ENCODE assay signal across 8 cellular contexts in genomic region chr2:46294185-46294836, GRCh38. TPM values are rescaled to one million over a fixed set of nuclear protein-coding genes. Genes with fewer than 3 reads are reported as not detected.
DNase-seq lines count a peak whose midpoint lies in the region; ATAC-seq and TF ChIP-seq lines count a peak whose summit lies in the region.

No MANE protein-coding gene starts in this region.

- no peaks in the 10 kb centered on the region for H3K27me3 ChIP-seq in esophagus muscularis mucosa
- no peaks in the 10 kb centered on the region for H3K27me3 ChIP-seq in uterus

- TF ChIP-seq CTCF in RWPE1 (conservative IDR thresholded peaks at IDR 0.05; ENCODE audit: low read depth) (peak; percentile 29), esophagus muscularis mucosa (IDR thresholded peaks at IDR 0.05) (peak; percentile 15 to 45 (median 30)), uterus (IDR thresholded peaks at IDR 0.05) (peak in 3 of 4 experiments; percentile 30 to 48 (median 38))

- WGBS in esophagus muscularis mucosa = 60% methylated on average over 7 of the region's 7 CpGs

- TF ChIP-seq POLR2A in esophagus muscularis mucosa (IDR thresholded peaks at IDR 0.05; ENCODE audit: low read depth) (no peak), uterus (IDR thresholded peaks at IDR 0.05) (no peak)

- H3K4me3 ChIP-seq in esophagus muscularis mucosa (no peak overlapping the region), uterus (no peak overlapping the region)

- no peaks in the 10 kb centered on the region for H3K9me3 ChIP-seq in esophagus muscularis mucosa
- no peaks in the 10 kb centered on the region for H3K9me3 ChIP-seq in uterus

- no peak for ATAC-seq in HG03108 (IDR thresholded peaks at IDR 0.05; ENCODE audit: unreplicated experiment)
- no peak for ATAC-seq in HG02884 (IDR thresholded peaks at IDR 0.05; ENCODE audit: unreplicated experiment)
- no peak for ATAC-seq in HG02870 (IDR thresholded peaks at IDR 0.05; ENCODE audit: unreplicated experiment)

- POLR2A ChIA-PET in RWPE1 (lab: Yijun Ruan, JAX; ENCODE audit: low non-redundant PET) = interaction anchor here (1.6 kb wide), 1 partner anchor 123 kb away, joined by 6 read pairs; no protein-coding TSS in a partner anchor

- H3K36me3 ChIP-seq in esophagus muscularis mucosa (peaks cover 0 to 12% (median 0%) of the 10 kb centered on the region in 4 donors), uterus (no peaks in the 10 kb centered on the region)

- intact Hi-C loops in esophagus muscularis mucosa (cut with DNase I) = loop anchor here (5.0 to 10.0 kb wide), 2 partner anchors 227 to 300 kb away; no protein-coding TSS in a partner anchor
- intact Hi-C loops in uterus (cut with DNase I; ENCODE audit: low total_unique reads) = loop anchor here (10.0 kb wide), 1 partner anchor 60 kb away; no protein-coding TSS in a partner anchor

- DNase-seq in stimulated activated CD4-positive, alpha-beta T cell treated with anti-CD3 and anti-CD28 coated beads, Interleukin-12 subunit alpha, Interleukin-12 subunit beta, amount 100 ng/mL, for 4 hours = peak; percentile 6
- DNase-seq in stimulated activated CD4-positive, alpha-beta T cell treated with anti-CD3 and anti-CD28 coated beads, Interleukin-1b, Interleukin-23, amount 100 ng/mL, for 48 hours = no peak
- peak; percentile 55 for DNase-seq in RWPE1 (ENCODE audit: low spot score)
- no peak for DNase-seq in esophagus muscularis mucosa (ENCODE audit: extremely low spot score)
- DNase-seq in uterus = no peak

- H3K27ac ChIP-seq in RWPE1 (no peak overlapping the region), esophagus muscularis mucosa (replicated peaks in 1 of 4) (no peak overlapping the region), uterus (no peak overlapping the region)

- H3K4me1 ChIP-seq in esophagus muscularis mucosa = peaks cover 4 to 28% (median 22%) of the 10 kb centered on the region in 4 donors
- H3K4me1 ChIP-seq in uterus = no peaks in the 10 kb centered on the region

- no peak for TF ChIP-seq EP300 in esophagus muscularis mucosa (IDR thresholded peaks at IDR 0.05)

- CTCF ChIA-PET in RWPE1 (lab: Yijun Ruan, JAX) = interaction anchor here (0.5 to 1.7 kb wide), 14 partner anchors 9 to 281 kb away, joined by 3 to 13 read pairs (median 3); no protein-coding TSS in a partner anchor

RNA-seq across cellular contexts. Expression of gene EPAS1, which starts 2.9 kb away (rescaled TPM):
- total RNA-seq in esophagus muscularis mucosa (100 to 1,000 TPM; 113 to 225 (median 183) TPM), uterus (100 to 1,000 TPM in 3 of 4 donors, 10 to 100 TPM in 1; 35.0 to 465 (median 202) TPM)

Comparison
In these comparisons a context has a peak if more than half of its experiments do, and no peak if none do; other contexts are left out.
1. DNase-seq: peak in stimulated activated CD4-positive, alpha-beta T cell treated with anti-CD3 and anti-CD28 coated beads, Interleukin-12 subunit alpha, Interleukin-12 subunit beta, amount 100 ng/mL, for 4 hours (single experiment) and RWPE1 (single experiment); none in stimulated activated CD4-positive, alpha-beta T cell treated with anti-CD3 and anti-CD28 coated beads, Interleukin-1b, Interleukin-23, amount 100 ng/mL, for 48 hours (single experiment), esophagus muscularis mucosa (single experiment) and uterus (0 of 2).
2. Peak in every context shown above with its lines, with median percentiles within 50 percentile points of each other: CTCF ChIP-seq.